In genomic region chr12:19951664-19952063, GRCh38 we compare ENCODE assay signal across 26 cellular contexts.
"Had no signal": no experiment of that assay in that cellular context is flagged by ENCODE, and none has a peak within 500 bp of the region (broad histone marks: within the 10 kb centered on the region; RNA-seq: fewer than 3 reads in every experiment).

No MANE protein-coding gene starts in this region.

- H3K4me1 ChIP-seq: neural progenitor cell, pancreas, right atrium auricular region, right lobe of liver, tibial nerve, uterus had no signal

- H3K27me3 ChIP-seq: neural progenitor cell, pancreas, right atrium auricular region, right lobe of liver, tibial nerve, uterus had no signal

- H3K27ac ChIP-seq: neural progenitor cell, pancreas, right lobe of liver, tibial nerve, uterus had no signal

- H3K4me3 ChIP-seq: lung, neural progenitor cell, pancreas, right atrium auricular region, right lobe of liver, smooth muscle cell, tibial nerve, uterus had no signal

- ATAC-seq: left cardiac atrium; left lobe of liver; natural killer cell; pancreas; right lobe of liver; stimulated activated memory B cell treated with anti-CD40 and anti-IgM and Interleukin-4, amounts not matched to agents 10 μg/mL and 1 μg/mL and 100 μg/mL, for 72 hours; stimulated activated naive CD8-positive, alpha-beta T cell treated with anti-CD3 and anti-CD28 coated beads, Interleukin-15, amount 100 ng/mL, for 72 hours had no signal

- H3K9me3 ChIP-seq: pancreas, right atrium auricular region, right lobe of liver, tibial nerve, uterus had no signal

- H3K9ac ChIP-seq: neural progenitor cell had no signal

- H3K36me3 ChIP-seq: neural progenitor cell, pancreas, right atrium auricular region, right lobe of liver, tibial nerve, uterus had no signal

- H2AFZ ChIP-seq: neural progenitor cell had no signal

- FAIRE-seq: keratinocyte had no signal

- DNase-seq: hippocampal formation; kidney glomerular epithelial cell; left cardiac atrium; mesendoderm; naive B cell; natural killer cell; nephron progenitor cell; pancreas; posterior cingulate gyrus; right lobe of liver; stimulated activated CD4-positive, alpha-beta T cell treated with anti-CD3 and anti-CD28 coated beads, Interleukin-1b, Interleukin-23, amount 100 ng/mL, for 48 hours; stimulated activated CD4-positive, alpha-beta T cell treated with anti-CD3 and anti-CD28 coated beads, Interleukin-2, amount 100 ng/mL, for 48 hours; stimulated activated CD4-positive, alpha-beta T cell treated with anti-CD3 and anti-CD28 coated beads, Interleukin-4, amount 100 ng/mL, for 4 hours; stimulated activated CD8-positive, alpha-beta memory T cell treated with anti-CD3 and anti-CD28 coated beads, Interleukin-4, amount 100 ng/mL, for 48 hours; stimulated activated naive CD4-positive, alpha-beta T cell treated with Interleukin-2 at 50 U/mL for 16 hours; stimulated activated naive CD8-positive, alpha-beta T cell treated with anti-CD3 and anti-CD28 coated beads, Interleukin-15, amount 100 ng/mL, for 72 hours; substantia nigra; uterus had no signal

- H3K4me2 ChIP-seq: neural progenitor cell, smooth muscle cell had no signal
